ENCODE assay signal across 9 cellular contexts in the genomic region with DNA sequence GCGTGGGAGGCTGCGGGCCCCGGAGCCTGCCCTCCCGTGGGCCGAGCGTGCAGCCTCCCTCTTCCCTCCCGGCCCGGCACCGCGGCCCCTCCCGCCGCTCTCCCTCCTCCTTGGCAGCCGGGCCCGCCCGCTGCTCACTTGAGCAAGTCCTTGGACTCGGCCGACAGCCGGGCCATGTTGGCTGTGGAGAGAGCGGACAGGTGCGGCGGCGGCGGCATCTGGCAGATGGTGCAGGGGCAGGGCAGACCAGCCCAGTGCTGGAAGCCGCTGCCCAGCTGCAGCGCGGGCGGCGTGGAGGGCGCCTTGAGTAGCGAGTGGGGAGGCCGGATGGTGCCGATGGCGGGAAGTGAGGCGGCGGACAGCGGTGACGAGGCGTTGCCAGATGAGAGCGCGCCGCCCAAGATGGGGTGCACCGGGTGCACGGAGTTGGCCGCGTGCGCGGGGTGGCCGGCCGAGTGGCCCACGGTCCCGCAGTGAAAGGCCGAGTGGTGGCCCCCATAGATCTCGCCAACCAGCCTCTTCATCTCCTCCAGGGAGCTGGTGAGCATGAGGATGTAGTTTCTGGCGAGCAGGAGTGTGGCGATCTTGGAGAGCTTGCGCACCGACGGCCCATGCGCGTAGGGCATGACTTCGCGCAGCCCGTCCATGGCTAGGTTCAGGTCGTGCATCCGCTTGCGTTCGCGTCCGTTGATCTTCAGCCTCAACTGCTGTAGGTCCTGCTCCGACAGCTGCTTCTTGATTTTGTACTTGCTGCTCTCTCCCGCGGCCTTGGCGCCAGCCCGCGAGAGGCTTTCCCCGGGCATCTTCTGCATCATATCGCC. TPM values are rescaled to one million over a fixed set of nuclear protein-coding genes. Genes with fewer than 3 reads are reported as not detected.
DNase-seq lines count a peak whose midpoint lies in the region; ATAC-seq and TF ChIP-seq lines count a peak whose summit lies in the region.
"Had no signal": no experiment of that assay in that cellular context is flagged by ENCODE, and none has a peak within 500 bp of the region (broad histone marks: within the 10 kb centered on the region; RNA-seq: fewer than 3 reads in every experiment).

No MANE protein-coding gene starts in this region.

- peaks cover 12% of the 10 kb centered on the region for H3K27me3 Mint-ChIP-seq in Caco-2 (ENCODE audit: insufficient read depth, unreplicated experiment)

- WGBS in stomach, 5 donors, result 5 to 10% (median 7%) methylated on average over 48 to 77 of the region's 77 CpGs

- TF ChIP-seq CTCF in stomach (IDR thresholded peaks at IDR 0.05) (no peak), Caco-2 (IDR thresholded peaks at IDR 0.05; ENCODE audit: insufficient read depth in 1 of 2, low read depth in 1 of 2, low read length in 1 of 2, severe bottlenecking in 1 of 2, unreplicated experiment in 1 of 2) (no peak)

- no peaks in the 10 kb centered on the region for H3K4me1 Mint-ChIP-seq in Caco-2 (ENCODE audit: low read depth, unreplicated experiment)

- no peak overlapping the region for H3K27ac Mint-ChIP-seq in Caco-2 (ENCODE audit: unreplicated experiment)

- ATAC-seq in SK-N-SH treated with all-trans-retinoic acid at 6 μM for 48 hours, result no peak

- H3K36me3 ChIP-seq in stomach, result no peaks in the 10 kb centered on the region
- no peaks in the 10 kb centered on the region for H3K36me3 ChIP-seq in Caco-2 (ENCODE audit: control insufficient read depth, insufficient read depth, low read length)

- no peak overlapping the region for H3K4me3 Mint-ChIP-seq in Caco-2 (ENCODE audit: unreplicated experiment)

- peak overlapping the region in 3 of 4 donors; percentile 5 to 39 (median 8) for H3K4me3 ChIP-seq in stomach
- no peak overlapping the region for H3K4me3 ChIP-seq in Caco-2 (ENCODE audit: low read depth, low read length)
- H3K4me3 ChIP-seq: BLaER1 had no signal

- TF ChIP-seq EP300 in stomach (IDR thresholded peaks at IDR 0.05), result no peak

- H3K4me1 ChIP-seq in stomach, result peaks cover 40 to 76% (median 61%) of the 10 kb centered on the region in 4 donors
- H3K4me1 ChIP-seq in Caco-2, result no peaks in the 10 kb centered on the region
- H3K4me1 ChIP-seq: BLaER1 had no signal

- H3K9me3 Mint-ChIP-seq in Caco-2 (ENCODE audit: unreplicated experiment), result no peaks in the 10 kb centered on the region

- H3K27ac ChIP-seq in stomach, result no peak overlapping the region
- H3K27ac ChIP-seq: BLaER1 had no signal

- H3K9me3 ChIP-seq in stomach (peaks cover 0 to 16% (median 0%) of the 10 kb centered on the region in 4 donors), Caco-2 (no peaks in the 10 kb centered on the region)

- H3K27me3 ChIP-seq in stomach (peaks cover 51 to 100% (median 99%) of the 10 kb centered on the region in 3 donors), Caco-2 (replicated peaks; ENCODE audit: control insufficient read depth, insufficient read depth, low read length) (no peaks in the 10 kb centered on the region)

- H3K36me3 Mint-ChIP-seq in Caco-2 (ENCODE audit: insufficient read depth, unreplicated experiment), result no peaks in the 10 kb centered on the region

- TF ChIP-seq POLR2A in stomach (IDR thresholded peaks at IDR 0.05), result no peak

- no TSS peak for BruUV-seq in Caco-2 (replicated peaks; lab: Mats Ljungman, UMichigan)

- intact Hi-C loops in stomach (cut with DNase I; ENCODE audit: low total_unique reads) (no loop called here), Caco-2 (cut with micrococcal nuclease; ENCODE audit: unreplicated experiment) (no loop called here)

- DNase-seq in activated T-cell treated with anti-CD3 and anti-CD28 coated beads, Interleukin-2, amount 50 U/mL, for 1 hour, result peak; percentile 38
- DNase-seq in activated T-cell treated with anti-CD3 and anti-CD28 coated beads for 4 hours (no peak), iPS-NIHi11 (ENCODE audit: low spot score) (peak; percentile 34), stomach (no peak), RKO (ENCODE audit: low spot score) (no peak), Caco-2 (no peak)
- DNase-seq in activated T-cell treated with anti-CD3 and anti-CD28 coated beads, Interleukin-2, amount 50 U/mL, for 48 hours, result peak; percentile 51 to 52

- CTCF ChIA-PET in Caco-2 (lab: Charles Lee), result no interaction called here

- POLR2A ChIA-PET in Caco-2 (lab: Charles Lee), result no interaction called here

TF ChIP-seq in SK-N-SH treated with all-trans-retinoic acid at 6 μM for 48 hours, 23 proteins besides CTCF, POLR2A, EP300 and RAD21:
- no peak for TF ChIP-seq TSHZ2 (CRISPR knock-in tag; IDR thresholded peaks at IDR 0.05)
- TF ChIP-seq CSDC2 (CRISPR knock-in tag; IDR thresholded peaks at IDR 0.05), result no peak
- TF ChIP-seq ARNTL (CRISPR knock-in tag; IDR thresholded peaks at IDR 0.05; ENCODE audit: borderline replicate concordance, low read depth), result no peak
- TF ChIP-seq ISL1 (CRISPR knock-in tag; IDR thresholded peaks at IDR 0.05), result no peak
- TF ChIP-seq ZNF8 (CRISPR knock-in tag; IDR thresholded peaks at IDR 0.05), result no peak
- no peak for TF ChIP-seq CREB5 (CRISPR knock-in tag; IDR thresholded peaks at IDR 0.05; ENCODE audit: low read depth)
- TF ChIP-seq ZC3H10 (CRISPR knock-in tag; IDR thresholded peaks at IDR 0.05), result no peak
- TF ChIP-seq RARB (CRISPR knock-in tag; IDR thresholded peaks at IDR 0.05), result no peak
- TF ChIP-seq TCF4 (CRISPR knock-in tag; IDR thresholded peaks at IDR 0.05; ENCODE audit: borderline replicate concordance), result no peak
- no peak for TF ChIP-seq PPARA (CRISPR knock-in tag; IDR thresholded peaks at IDR 0.05; ENCODE audit: borderline replicate concordance)
- TF ChIP-seq ZFP3 (CRISPR knock-in tag; IDR thresholded peaks at IDR 0.05), result no peak
- TF ChIP-seq ZNF70 (CRISPR knock-in tag; IDR thresholded peaks at IDR 0.05), result no peak
- no peak for TF ChIP-seq CSRNP3 (CRISPR knock-in tag; IDR thresholded peaks at IDR 0.05)
- TF ChIP-seq ESRRG (CRISPR knock-in tag; IDR thresholded peaks at IDR 0.05), result no peak

RNA-seq across cellular contexts. Expression of gene OLIG3, which starts 0.8 kb away (rescaled TPM):
- total RNA-seq in stomach (not detected), Caco-2 (2022) (0.21 TPM in 1 of 2 replicates, not detected in the other)
- not detected for polyA plus RNA-seq in stomach

Comparison
In these comparisons a context has a peak if more than half of its experiments do, and no peak if none do; other contexts are left out.
1. DNase-seq: peak in activated T-cell treated with anti-CD3 and anti-CD28 coated beads, Interleukin-2, amount 50 U/mL, for 1 hour (single experiment), activated T-cell treated with anti-CD3 and anti-CD28 coated beads, Interleukin-2, amount 50 U/mL, for 48 hours (2 of 2) and iPS-NIHi11 (single experiment); none in activated T-cell treated with anti-CD3 and anti-CD28 coated beads for 4 hours (single experiment), stomach (single experiment), RKO (single experiment) and Caco-2 (0 of 2).